ENCODE assay signal across 8 cellular contexts in genomic region chr3:134483195-134483890, GRCh38. TPM values are rescaled to one million over a fixed set of nuclear protein-coding genes. Genes with fewer than 3 reads are reported as not detected.
DNase-seq lines count a peak whose midpoint lies in the region; ATAC-seq, FAIRE-seq and TF ChIP-seq lines count a peak whose summit lies in the region.

No MANE protein-coding gene starts in this region.

- H3K4me3 ChIP-seq in Panc1 (ENCODE audit: low read depth in 2 of 2, low read length in 2 of 2) = peak overlapping the region in 1 of 2 experiments; percentile 98; a peak in 1 of 4 replicates
- H3K4me3 ChIP-seq in H1 (ENCODE audit: extremely low read depth in 1 of 4, insufficient read depth in 2 of 4, low read depth in 3 of 4, low read length in 4 of 4) = no peak overlapping the region

- no peaks in the 10 kb centered on the region for H3K9me3 ChIP-seq in Panc1 (ENCODE audit: control insufficient read depth, insufficient read depth, low read depth, low read length)
- no peaks in the 10 kb centered on the region for H3K9me3 ChIP-seq in H1 (ENCODE audit: insufficient read depth in 2 of 2, low read depth in 1 of 2, low read length in 1 of 2)

- peaks cover 7% of the 10 kb centered on the region; the same call in 1 of the 2 replicates for H3K79me1 ChIP-seq in H1 (ENCODE audit: low read depth, low read length)

- H2AFZ ChIP-seq in H1 (ENCODE audit: low read length) = no peak overlapping the region

- CTCF ChIA-PET in Panc1 (lab: Charles Lee) = interaction anchor here (0.5 to 1.0 kb wide), 2 partner anchors 111 to 174 kb away, joined by 3 read pairs; no protein-coding TSS in a partner anchor
- CTCF ChIA-PET in H1 (lab: Charles Lee; ENCODE audit: partially characterized antibody) = interaction anchor here (0.5 to 5.7 kb wide), 10 partner anchors 10 to 555 kb away, joined by 3 to 39 read pairs (median 5); no protein-coding TSS in a partner anchor

- intact Hi-C loops in Panc1 (cut with micrococcal nuclease; ENCODE audit: unreplicated experiment) = no loop called here

- no peak overlapping the region for H2AK5ac ChIP-seq in H1 (ENCODE audit: low read depth, low read length)

- no peak for ATAC-seq in Panc1
- no peak for ATAC-seq in GM19467 (IDR thresholded peaks at IDR 0.05; ENCODE audit: unreplicated experiment)
- ATAC-seq in HG03175 (IDR thresholded peaks at IDR 0.05; ENCODE audit: unreplicated experiment) = no peak
- ATAC-seq in GM18868 (IDR thresholded peaks at IDR 0.05; ENCODE audit: unreplicated experiment) = no peak

- no peak overlapping the region for H4K91ac ChIP-seq in H1 (replicated peaks; ENCODE audit: insufficient read length, low read length)

- no peak overlapping the region for H4K5ac ChIP-seq in H1 (ENCODE audit: insufficient read length, low read depth, low read length)

- no peak for TF ChIP-seq EP300 in H1 (IDR thresholded peaks at IDR 0.05; ENCODE audit: borderline replicate concordance in 1 of 2, low read depth in 2 of 2, low read length in 2 of 2)

- peaks cover 11% of the 10 kb centered on the region for H3K23me2 ChIP-seq in H1 (ENCODE audit: low read depth, low read length)

- H2BK5ac ChIP-seq in H1 (ENCODE audit: low read depth, low read length) = no peak overlapping the region

- no peak overlapping the region for H3K9ac ChIP-seq in H1 (replicated peaks in 1 of 4; ENCODE audit: extremely low read depth in 1 of 4, low read depth in 3 of 4, low read length in 3 of 4)

- WGBS in H1 (ENCODE audit: extremely low coverage in 1 of 2, insufficient coverage in 1 of 2, insufficient read length in 1 of 2, insufficient replicate concordance in 2 of 2, low coverage in 1 of 2, low lambda C conversion rate in 2 of 2, missing lambda C conversion rate in 1 of 2), 2 experiments = 94% methylated on average over 7 of the region's 7 CpGs; no CpG with 5 or more reads in 1 of the 2 experiments

- H3K27ac ChIP-seq in Panc1 (ENCODE audit: low read length) = peak overlapping the region; percentile 52
- H3K27ac ChIP-seq in H1 (ENCODE audit: low read depth, low read length) = no peak overlapping the region

- no peak overlapping the region for H3K18ac ChIP-seq in H1 (ENCODE audit: extremely low read depth, low read length)

- H2BK12ac ChIP-seq in H1 (ENCODE audit: low read depth, low read length) = no peak overlapping the region

- in situ Hi-C loops in Panc1 (cut with HindIII; ENCODE audit: low pct_unique_long_range_greater_than_20kb, low sequenced_read_pairs) = no loop called here

- TF ChIP-seq POLR2A in H1 (IDR thresholded peaks at IDR 0.05; ENCODE audit: control extremely low read depth in 1 of 2, low read depth in 2 of 2, low read length in 2 of 2) = no peak

- H3K14ac ChIP-seq in H1 (ENCODE audit: insufficient read length) = no peak overlapping the region

- H4K20me1 ChIP-seq in H1 (replicated peaks in 1 of 2; ENCODE audit: control insufficient read depth in 1 of 2, insufficient read depth in 2 of 2, low read length in 2 of 2) = no peaks in the 10 kb centered on the region

- TF ChIP-seq CTCF in Panc1 (IDR thresholded peaks at IDR 0.05) = no peak
- no peak for TF ChIP-seq CTCF in H1 (IDR thresholded peaks at IDR 0.05; ENCODE audit: control extremely low read depth in 1 of 3, insufficient read depth in 1 of 3, low read depth in 1 of 3, low read length in 3 of 3)

- BruUV-seq in Panc1 (replicated peaks; lab: Mats Ljungman, UMichigan) = no TSS peak

- no peak overlapping the region for H2BK20ac ChIP-seq in H1 (ENCODE audit: low read length)

- no peak overlapping the region for H4K8ac ChIP-seq in H1 (ENCODE audit: extremely low read depth, insufficient read depth, low read length)

- H3K4me1 ChIP-seq in Panc1 (ENCODE audit: control insufficient read depth, insufficient read depth, low read length) (peaks cover 20% of the 10 kb centered on the region), H1 (replicated peaks in 1 of 4; ENCODE audit: control insufficient read depth in 3 of 4, insufficient read depth in 4 of 4, low read length in 3 of 4) (peaks cover 0 to 10% (median 7%) of the 10 kb centered on the region in 4 experiments; a peak in 6 of 7 replicates)

- H3K27me3 ChIP-seq in Panc1 (ENCODE audit: control insufficient read depth, insufficient read depth, low read length) (no peaks in the 10 kb centered on the region), H1 (replicated peaks in 1 of 4; ENCODE audit: control insufficient read depth in 3 of 4, extremely low read depth in 1 of 4, insufficient read depth in 3 of 4, low read length in 3 of 4) (no peaks in the 10 kb centered on the region)

- H3K56ac ChIP-seq in H1 (replicated peaks; ENCODE audit: insufficient read length, low read depth, low read length) = no peak overlapping the region

- H3K79me2 ChIP-seq in H1 (ENCODE audit: control insufficient read depth in 1 of 2, insufficient read depth in 2 of 2, low read length in 2 of 2) = peaks cover 0 to 34% of the 10 kb centered on the region in 2 experiments; a peak in 2 of 4 replicates

- DNase-seq in GM03348 (ENCODE audit: low spot score) (peak; percentile 68), Panc1 (ENCODE audit: low read depth, low spot score) (no peak), H1 (ENCODE audit: low read depth in 1 of 2, low spot score in 2 of 2) (no peak), renal cortical epithelial cell (ENCODE audit: low read depth) (peak; percentile 83), NCI-H446 treated with DMSO at 0.1 percent for 48 hours (lab: John Stamatoyannopoulos, UW) (no peak)

- H3K4ac ChIP-seq in H1 (replicated peaks; ENCODE audit: insufficient read length, low read depth, low read length) = peak overlapping the region; percentile 27

- no peak overlapping the region for H2BK120ac ChIP-seq in H1 (replicated peaks; ENCODE audit: low read depth, low read length)

- POLR2A ChIA-PET in Panc1 (lab: Charles Lee) (interaction anchor here (1.0 kb wide), 1 partner anchor 109 kb away, joined by 4 read pairs; the partner anchor contains the start of gene AMOTL2), H1 (lab: Charles Lee; ENCODE audit: partially characterized antibody) (interaction anchor here (0.6 to 2.1 kb wide), 5 partner anchors 8 to 152 kb away, joined by 4 to 8 read pairs (median 4); no protein-coding TSS in a partner anchor)

- FAIRE-seq in H1 (lab: Jason Lieb, UNC) = no peak

- H2BK15ac ChIP-seq in H1 (ENCODE audit: low read length) = no peak overlapping the region

- no peak overlapping the region for H3K23ac ChIP-seq in H1 (ENCODE audit: insufficient read length)

- H3K4me2 ChIP-seq in H1 (ENCODE audit: insufficient read depth in 1 of 2, low read depth in 2 of 2, low read length in 2 of 2) = no peak overlapping the region

- peaks cover 26% of the 10 kb centered on the region for H3K36me3 ChIP-seq in Panc1 (ENCODE audit: control insufficient read depth, insufficient read depth, low read length)
- H3K36me3 ChIP-seq in H1 (ENCODE audit: control insufficient read depth in 2 of 4, insufficient read depth in 4 of 4, low read length in 3 of 4) = peaks cover 9 to 40% (median 26%) of the 10 kb centered on the region in 4 experiments

- no peak for TF ChIP-seq RAD21 in H1 (IDR thresholded peaks at IDR 0.05 in 1 of 2, conservative IDR thresholded peaks at IDR 0.05 in 1 of 2; ENCODE audit: low read depth in 2 of 2, low read length in 2 of 2)

TF ChIP-seq in H1, 55 proteins besides CTCF, POLR2A, EP300 and RAD21 (continues in another document):
- TF ChIP-seq TAF1 (IDR thresholded peaks at IDR 0.05; ENCODE audit: low read depth, low read length) = no peak
- no peak for TF ChIP-seq NANOG (IDR thresholded peaks at IDR 0.05; ENCODE audit: insufficient read depth, low read depth, low read length, poor library complexity, severe bottlenecking)
- no peak for TF ChIP-seq EZH2 (IDR thresholded peaks at IDR 0.05; ENCODE audit: low read depth, low read length, severe bottlenecking)
- TF ChIP-seq BACH1 (IDR thresholded peaks at IDR 0.05; ENCODE audit: low read length) = no peak
- no peak for TF ChIP-seq SRF (IDR thresholded peaks at IDR 0.05; ENCODE audit: low read depth, low read length)
- TF ChIP-seq CBX5 (IDR thresholded peaks at IDR 0.05; ENCODE audit: low read depth, low read length) = no peak
- TF ChIP-seq GTF2F1 (IDR thresholded peaks at IDR 0.05; ENCODE audit: borderline replicate concordance, low read depth, low read length) = no peak
- TF ChIP-seq CTBP2 (IDR thresholded peaks at IDR 0.05; ENCODE audit: borderline replicate concordance, insufficient read depth, insufficient read length, low read length) = no peak
- no peak for TF ChIP-seq CEBPB (IDR thresholded peaks at IDR 0.05; ENCODE audit: low read depth, low read length)
- TF ChIP-seq YY1 (IDR thresholded peaks at IDR 0.05; ENCODE audit: low read depth, low read length) = no peak
- no peak for TF ChIP-seq ZNF274 (IDR thresholded peaks at IDR 0.05; ENCODE audit: borderline replicate concordance, extremely low read depth, low read length)
- no peak for TF ChIP-seq SP4 (IDR thresholded peaks at IDR 0.05; ENCODE audit: low read length)
- no peak for TF ChIP-seq FOSL1 (IDR thresholded peaks at IDR 0.05; ENCODE audit: insufficient read depth, low read depth, low read length)

RNA-seq across cellular contexts. Expression of gene ANAPC13, which starts 2.4 kb away (rescaled TPM):
- total RNA-seq in Panc1 (2021; ENCODE audit: unreplicated experiment) = 68.8 TPM
- polyA plus RNA-seq in Panc1 (2012; ENCODE audit: insufficient read length) = 51.3 TPM
- total RNA-seq in H1 (2021; fragmentation: NEBNext Ultra II Directional; extraction: Animal tissue kit (Norgen Biotek cat#: 25700)) = 31.0 and 34.0 TPM in 2 replicates
- 17.0 and 33.3 TPM in 2 replicates for polyA plus RNA-seq in H1 (2011; rRNA removed)
- polyA plus RNA-seq in H1 (2011; cell fraction: cytosol; rRNA removed) = 43.8 TPM
- 4.2 TPM for polyA plus RNA-seq in H1 (2011; cell fraction: nucleus; rRNA removed)
- 30.0 to 63.3 TPM (median 32.0 TPM) in 4 replicates for polyA plus RNA-seq in H1 (2012, experiment 1 of 2)
- 8.1 TPM for polyA plus RNA-seq in H1 (2012, experiment 2 of 2)
- 20.6 TPM for polyA plus RNA-seq in H1 (2013, experiment 1 of 2)
- polyA plus RNA-seq in H1 (2013, experiment 2 of 2) = 22.3 TPM
- 13.7 and 16.9 TPM in 2 replicates for polyA minus RNA-seq in H1 (2011; rRNA and poly(A)+ RNA removed)
- 7.8 TPM for polyA minus RNA-seq in H1 (2011; cell fraction: cytosol; rRNA and poly(A)+ RNA removed)
- 9.8 TPM for polyA minus RNA-seq in H1 (2011; cell fraction: nucleus; rRNA and poly(A)+ RNA removed)
- total RNA-seq in renal cortical epithelial cell = 76.6 and 162 TPM in 2 replicates

RNA-seq across cellular contexts. Expression of gene CEP63, which starts 2.5 kb away (rescaled TPM):
- total RNA-seq in Panc1 (2021; ENCODE audit: unreplicated experiment) (30.5 TPM), renal cortical epithelial cell (10.8 and 31.3 TPM in 2 replicates)
- polyA plus RNA-seq in Panc1 (2012; ENCODE audit: insufficient read length) = 21.3 TPM
- total RNA-seq in H1 (2021; fragmentation: NEBNext Ultra II Directional; extraction: Animal tissue kit (Norgen Biotek cat#: 25700)) = 15.5 and 18.2 TPM in 2 replicates
- 4.5 and 5.3 TPM in 2 replicates for polyA plus RNA-seq in H1 (2011; rRNA removed)
- polyA plus RNA-seq in H1 (2011; cell fraction: cytosol; rRNA removed) = 11.4 TPM
- 16.1 TPM for polyA plus RNA-seq in H1 (2011; cell fraction: nucleus; rRNA removed)
- 12.9 to 18.9 TPM (median 15.6 TPM) in 4 replicates for polyA plus RNA-seq in H1 (2012, experiment 1 of 2)
- 1.0 TPM for polyA plus RNA-seq in H1 (2012, experiment 2 of 2)
- 19.9 TPM for polyA plus RNA-seq in H1 (2013, experiment 1 of 2)
- polyA plus RNA-seq in H1 (2013, experiment 2 of 2) = 20.7 TPM
- polyA minus RNA-seq in H1 (2011; rRNA and poly(A)+ RNA removed) = 3.9 and 11.1 TPM in 2 replicates
- polyA minus RNA-seq in H1 (2011; cell fraction: cytosol; rRNA and poly(A)+ RNA removed) = 10.1 TPM
- polyA minus RNA-seq in H1 (2011; cell fraction: nucleus; rRNA and poly(A)+ RNA removed) = 35.0 TPM

Comparison
In these comparisons a context has a peak if more than half of its experiments do, and no peak if none do; other contexts are left out.
1. DNase-seq: peak in GM03348 (single experiment) and renal cortical epithelial cell (single experiment); none in Panc1 (single experiment), H1 (0 of 2) and NCI-H446 treated with DMSO at 0.1 percent for 48 hours (single experiment).